1 cellular context compared by ENCODE assay signal in the genomic region with DNA sequence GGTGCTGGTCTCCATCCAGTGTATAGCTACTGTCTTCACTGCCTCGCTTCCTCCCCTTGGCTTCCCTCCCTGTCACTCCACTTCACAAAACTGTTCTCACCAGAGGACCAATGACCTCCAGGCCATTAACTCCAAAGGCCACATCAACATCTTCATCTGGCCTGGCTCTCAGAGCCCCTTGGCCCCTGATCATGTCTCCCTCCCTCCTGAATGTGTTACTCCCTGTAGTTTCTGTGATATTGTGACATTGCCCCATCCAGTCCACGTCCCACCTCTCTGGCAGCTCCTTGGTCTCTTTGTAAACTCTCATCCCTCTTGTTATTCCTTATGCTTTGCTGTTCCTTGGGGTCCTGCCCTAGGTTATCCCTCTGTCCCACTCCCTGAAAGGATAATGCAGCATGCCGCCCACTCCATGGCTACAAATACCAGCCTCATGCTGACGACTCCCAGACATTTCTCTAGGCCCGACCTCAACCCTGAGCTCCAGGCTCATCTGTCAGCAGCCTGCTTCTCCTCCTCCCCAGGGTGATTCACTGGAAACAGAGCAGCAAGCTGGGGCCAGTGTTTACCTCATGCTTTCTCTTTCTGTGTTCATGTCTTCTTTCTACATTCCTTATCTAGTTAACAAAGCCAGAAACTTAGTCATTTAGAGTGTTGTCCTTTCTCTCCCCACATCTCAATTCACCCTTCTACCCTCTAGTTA.
TF ChIP-seq lines count a peak whose summit lies in the region.

No MANE protein-coding gene starts in this region.

TF ChIP-seq in GM23338, 12 proteins besides CTCF, POLR2A, EP300 and RAD21 (continued from another document):
- TF ChIP-seq, protein P1, sequence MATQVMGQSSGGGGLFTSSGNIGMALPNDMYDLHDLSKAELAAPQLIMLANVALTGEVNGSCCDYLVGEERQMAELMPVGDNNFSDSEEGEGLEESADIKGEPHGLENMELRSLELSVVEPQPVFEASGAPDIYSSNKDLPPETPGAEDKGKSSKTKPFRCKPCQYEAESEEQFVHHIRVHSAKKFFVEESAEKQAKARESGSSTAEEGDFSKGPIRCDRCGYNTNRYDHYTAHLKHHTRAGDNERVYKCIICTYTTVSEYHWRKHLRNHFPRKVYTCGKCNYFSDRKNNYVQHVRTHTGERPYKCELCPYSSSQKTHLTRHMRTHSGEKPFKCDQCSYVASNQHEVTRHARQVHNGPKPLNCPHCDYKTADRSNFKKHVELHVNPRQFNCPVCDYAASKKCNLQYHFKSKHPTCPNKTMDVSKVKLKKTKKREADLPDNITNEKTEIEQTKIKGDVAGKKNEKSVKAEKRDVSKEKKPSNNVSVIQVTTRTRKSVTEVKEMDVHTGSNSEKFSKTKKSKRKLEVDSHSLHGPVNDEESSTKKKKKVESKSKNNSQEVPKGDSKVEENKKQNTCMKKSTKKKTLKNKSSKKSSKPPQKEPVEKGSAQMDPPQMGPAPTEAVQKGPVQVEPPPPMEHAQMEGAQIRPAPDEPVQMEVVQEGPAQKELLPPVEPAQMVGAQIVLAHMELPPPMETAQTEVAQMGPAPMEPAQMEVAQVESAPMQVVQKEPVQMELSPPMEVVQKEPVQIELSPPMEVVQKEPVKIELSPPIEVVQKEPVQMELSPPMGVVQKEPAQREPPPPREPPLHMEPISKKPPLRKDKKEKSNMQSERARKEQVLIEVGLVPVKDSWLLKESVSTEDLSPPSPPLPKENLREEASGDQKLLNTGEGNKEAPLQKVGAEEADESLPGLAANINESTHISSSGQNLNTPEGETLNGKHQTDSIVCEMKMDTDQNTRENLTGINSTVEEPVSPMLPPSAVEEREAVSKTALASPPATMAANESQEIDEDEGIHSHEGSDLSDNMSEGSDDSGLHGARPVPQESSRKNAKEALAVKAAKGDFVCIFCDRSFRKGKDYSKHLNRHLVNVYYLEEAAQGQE (IDR thresholded peaks at IDR 0.05; ENCODE audit: unreplicated experiment) = no peak
- no peak for TF ChIP-seq EZH2phosphoT487 (IDR thresholded peaks at IDR 0.05; ENCODE audit: unreplicated experiment)
- no peak for TF ChIP-seq ZNF114 (CRISPR knock-in tag; IDR thresholded peaks at IDR 0.05)
- no peak for TF ChIP-seq JUNB (IDR thresholded peaks at IDR 0.05; ENCODE audit: unreplicated experiment)
- no peak for TF ChIP-seq CREB1 (CRISPR knock-in tag; IDR thresholded peaks at IDR 0.05; ENCODE audit: low read depth)
- TF ChIP-seq POLR2AphosphoS5 (IDR thresholded peaks at IDR 0.05; ENCODE audit: low read depth) = no peak
